Comparison of ENCODE assay signal across 20 cellular contexts in the genomic region with DNA sequence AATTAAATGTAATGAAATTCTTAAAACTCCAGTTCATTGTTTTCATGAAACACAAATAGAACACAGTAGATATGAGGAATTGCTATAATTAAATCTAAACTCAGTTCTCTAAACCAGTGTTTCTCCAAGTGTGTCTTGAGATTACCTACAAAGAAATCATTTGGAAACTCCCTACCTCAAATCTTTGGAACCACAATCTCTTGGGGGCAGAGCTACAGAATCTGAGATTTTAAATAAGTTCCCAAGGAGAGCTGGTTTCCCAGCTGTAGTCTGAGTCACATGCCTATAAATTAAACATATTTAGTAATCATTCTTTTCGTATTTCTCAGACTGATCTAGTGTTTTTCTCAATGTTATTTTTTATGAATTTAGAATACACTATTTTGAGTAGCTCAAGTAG. TPM values are rescaled to one million over a fixed set of nuclear protein-coding genes. Genes with fewer than 3 reads are reported as not detected.
DNase-seq lines count a peak whose midpoint lies in the region; ATAC-seq and TF ChIP-seq lines count a peak whose summit lies in the region.
"Had no signal": no experiment of that assay in that cellular context is flagged by ENCODE, and none has a peak within 500 bp of the region (broad histone marks: within the 10 kb centered on the region; RNA-seq: fewer than 3 reads in every experiment).

No MANE protein-coding gene starts in this region.

- H3K9me2 ChIP-seq in MM.1S (replicated peaks; ENCODE audit: insufficient read depth, low read length), result no peaks in the 10 kb centered on the region

- H3K9ac ChIP-seq in MM.1S (ENCODE audit: low read length) (no peak overlapping the region), fibroblast of lung (ENCODE audit: insufficient read depth, low read length) (no peak overlapping the region), skeletal muscle satellite cell (ENCODE audit: low read depth, low read length) (peak overlapping the region; percentile 69)

- no peaks in the 10 kb centered on the region for H3K79me2 ChIP-seq in MM.1S (ENCODE audit: low read length)
- no peaks in the 10 kb centered on the region for H3K79me2 ChIP-seq in fibroblast of lung (ENCODE audit: control insufficient read depth, insufficient read depth, low read length)

- DNase-seq in EL, result peak; percentile 72
- peak; percentile 37 for DNase-seq in MM.1S
- peak; percentile 63 to 72 for DNase-seq in fibroblast of lung (ENCODE audit: low read depth in 2 of 2)
- no peak for DNase-seq in NCI-H2227 treated with DMSO at 0.1 percent for 48 hours (lab: John Stamatoyannopoulos, UW)
- DNase-seq in activated naive CD4-positive, alpha-beta T cell treated with anti-CD3 and anti-CD28 coated beads, Interleukin-2, amount 50 U/mL, for 16 hours, result no peak
- DNase-seq in inferior parietal cortex (ENCODE audit: extremely low spot score), result no peak
- DNase-seq: activated CD4-positive, alpha-beta T cell treated with anti-CD3 and anti-CD28 coated beads, Interleukin-2, amount 50 U/mL, for 1 hour; heart right ventricle; lower lobe of right lung; naive thymus-derived CD8-positive, alpha-beta T cell; NCI-H1930; NCI-H446; NK-92 treated with Interleukin-12 subunit alpha and Interleukin-12 subunit beta, amount 100 ng/mL, for 24 hours; sigmoid colon; stimulated activated naive CD8-positive, alpha-beta T cell treated with anti-CD3 and anti-CD28 coated beads, Interleukin-15, amount 100 ng/mL, for 72 hours; T-cell had no signal

- H3K36me3 ChIP-seq in MM.1S (replicated peaks; ENCODE audit: insufficient read depth, low read length), result no peaks in the 10 kb centered on the region
- no peaks in the 10 kb centered on the region for H3K36me3 ChIP-seq in fibroblast of lung (ENCODE audit: control insufficient read depth, insufficient read depth, low read length)
- H3K36me3 ChIP-seq in skeletal muscle satellite cell (ENCODE audit: insufficient read depth, low read length), result no peaks in the 10 kb centered on the region
- H3K36me3 ChIP-seq: heart right ventricle, lower lobe of right lung, sigmoid colon had no signal

- H4K20me1 ChIP-seq in MM.1S (ENCODE audit: insufficient read depth, low read length) (no peaks in the 10 kb centered on the region), fibroblast of lung (ENCODE audit: control insufficient read depth, extremely low read depth, insufficient read depth, low read length) (no peaks in the 10 kb centered on the region)

- H3K9me3 ChIP-seq in MM.1S (replicated peaks; ENCODE audit: insufficient read depth, low read length) (no peaks in the 10 kb centered on the region), fibroblast of lung (ENCODE audit: control insufficient read depth, insufficient read depth, low read depth, low read length) (no peaks in the 10 kb centered on the region), skeletal muscle satellite cell (replicated peaks; ENCODE audit: low read length) (no peaks in the 10 kb centered on the region)
- H3K9me3 ChIP-seq: lower lobe of right lung, sigmoid colon had no signal

- TF ChIP-seq CTCF in MM.1S (IDR thresholded peaks at IDR 0.05; ENCODE audit: low read length), result no peak
- TF ChIP-seq CTCF in fibroblast of lung (conservative IDR thresholded peaks at IDR 0.05 in 1 of 2, IDR thresholded peaks at IDR 0.05 in 1 of 2; ENCODE audit: low read depth in 1 of 2, low read length in 2 of 2), result no peak

- H3K4me1 ChIP-seq in MM.1S (ENCODE audit: low read length), result peaks cover 21% of the 10 kb centered on the region
- H3K4me1 ChIP-seq in fibroblast of lung (ENCODE audit: control insufficient read depth, extremely low read depth, insufficient read depth, low read length), result peaks cover 21% of the 10 kb centered on the region
- peaks cover 63% of the 10 kb centered on the region for H3K4me1 ChIP-seq in skeletal muscle satellite cell (ENCODE audit: control insufficient read depth, insufficient read depth, low read length)
- H3K4me1 ChIP-seq: lower lobe of right lung had no signal

- no peak for ATAC-seq in HG03196 (IDR thresholded peaks at IDR 0.05; ENCODE audit: unreplicated experiment)
- ATAC-seq: GM23338; heart right ventricle; lower lobe of right lung; naive thymus-derived CD8-positive, alpha-beta T cell; stimulated activated naive CD8-positive, alpha-beta T cell treated with anti-CD3 and anti-CD28 coated beads, Interleukin-15, amount 100 ng/mL, for 72 hours; T-cell had no signal

- H3K27me3 ChIP-seq in MM.1S (replicated peaks; ENCODE audit: insufficient read depth, low read length), result no peaks in the 10 kb centered on the region
- H3K27me3 ChIP-seq in fibroblast of lung (ENCODE audit: control insufficient read depth, insufficient read depth, low read length), result no peaks in the 10 kb centered on the region
- no peaks in the 10 kb centered on the region for H3K27me3 ChIP-seq in skeletal muscle satellite cell (ENCODE audit: control insufficient read depth, insufficient read depth, low read length)
- H3K27me3 ChIP-seq: heart right ventricle, sigmoid colon had no signal

- H3F3A ChIP-seq in MM.1S (ENCODE audit: insufficient read depth, low read length), result no peaks in the 10 kb centered on the region; the same call in 1 of the 2 replicates

- H3K27ac ChIP-seq in MM.1S (ENCODE audit: low read length) (no peak overlapping the region; the same call in 1 of the 2 replicates), fibroblast of lung (ENCODE audit: insufficient read depth, low read length) (peak overlapping the region; percentile 77)
- H3K27ac ChIP-seq: C4-2B, lower lobe of right lung, sigmoid colon had no signal

- 0 out of 2 replicates have a peak overlapping the region, but pooled peaks have one; percentile 19 for H2AFZ ChIP-seq in MM.1S (ENCODE audit: low read length)
- no peak overlapping the region for H2AFZ ChIP-seq in fibroblast of lung (ENCODE audit: low read length)
- H2AFZ ChIP-seq: GM23338 had no signal

- H3K4me2 ChIP-seq in MM.1S (ENCODE audit: low read depth, low read length) (peak overlapping the region; percentile 25; the same call in 1 of the 2 replicates), fibroblast of lung (ENCODE audit: extremely low read depth, insufficient read depth, low read length) (no peak overlapping the region), skeletal muscle satellite cell (ENCODE audit: low read length) (peak overlapping the region; percentile 28)
- H3K4me2 ChIP-seq: GM23338 had no signal

- H3K4me3 ChIP-seq in MM.1S (ENCODE audit: low read length) (no peak overlapping the region), fibroblast of lung (replicated peaks in 1 of 4; ENCODE audit: control extremely low read depth in 1 of 4, insufficient read depth in 1 of 4, low read depth in 3 of 4, low read length in 4 of 4) (no peak overlapping the region), skeletal muscle satellite cell (ENCODE audit: low read length) (no peak overlapping the region)
- H3K4me3 ChIP-seq: GM23338, heart right ventricle, lower lobe of right lung, sigmoid colon had no signal

RNA-seq across cellular contexts. Expression of a gene that starts 17.0 kb away (rescaled TPM):
- 0.33 TPM in 1 of 2 replicates, not detected in the other for total RNA-seq in fibroblast of lung
- 0.36 and 0.68 TPM in 2 replicates for polyA plus RNA-seq in fibroblast of lung
- 0.09 TPM in 1 of 2 replicates, not detected in the other for polyA plus RNA-seq in fibroblast of lung (2012)
- not detected in 2 replicates for polyA minus RNA-seq in fibroblast of lung (ENCODE audit: low replicate concordance)
- total RNA-seq in skeletal muscle satellite cell (2012; rRNA removed), result 5.6 and 179 TPM in 2 replicates
- total RNA-seq: naive thymus-derived CD8-positive, alpha-beta T cell; T-cell had no signal
- polyA plus RNA-seq: naive thymus-derived CD8-positive, alpha-beta T cell had no signal

RNA-seq across cellular contexts. Expression of a gene that starts 57.6 kb away (rescaled TPM):
- total RNA-seq in fibroblast of lung, result not detected in 2 replicates
- polyA plus RNA-seq in fibroblast of lung, result not detected in 2 replicates
- polyA plus RNA-seq in fibroblast of lung (2012), result not detected in 2 replicates
- polyA minus RNA-seq in fibroblast of lung (ENCODE audit: low replicate concordance), result not detected in 2 replicates
- not detected in 2 replicates for total RNA-seq in skeletal muscle satellite cell (2012; rRNA removed)
- total RNA-seq: lower lobe of right lung; naive thymus-derived CD8-positive, alpha-beta T cell; T-cell had no signal
- polyA plus RNA-seq: naive thymus-derived CD8-positive, alpha-beta T cell; sigmoid colon had no signal

Comparison
In these comparisons a context has a peak if more than half of its experiments do, and no peak if none do; other contexts are left out.
1. DNase-seq: peak in EL (single experiment), MM.1S (single experiment) and fibroblast of lung (2 of 2); none in NCI-H2227 treated with DMSO at 0.1 percent for 48 hours (single experiment), activated naive CD4-positive, alpha-beta T cell treated with anti-CD3 and anti-CD28 coated beads, Interleukin-2, amount 50 U/mL, for 16 hours (single experiment) and inferior parietal cortex (single experiment).